In genomic region chr3:47379488-47379899, GRCh38 we compare ENCODE assay signal across 8 cellular contexts. TPM values are rescaled to one million over a fixed set of nuclear protein-coding genes. Genes with fewer than 3 reads are reported as not detected.
DNase-seq lines count a peak whose midpoint lies in the region; ATAC-seq and TF ChIP-seq lines count a peak whose summit lies in the region.

No MANE protein-coding gene starts in this region.

- CTCF ChIA-PET in activated CD4-positive, alpha-beta memory T cell treated with anti-CD3 and anti-CD28 coated beads for 36 hours (lab: Charles Lee): interaction anchor here (1.1 to 1.9 kb wide), 4 partner anchors 9 to 470 kb away, joined by 3 to 14 read pairs (median 5); no protein-coding TSS in a partner anchor

- no peaks in the 10 kb centered on the region for H3K27me3 Mint-ChIP-seq in activated CD4-positive, alpha-beta memory T cell treated with anti-CD3 and anti-CD28 coated beads for 36 hours

- H3K9me3 Mint-ChIP-seq in activated CD4-positive, alpha-beta memory T cell treated with anti-CD3 and anti-CD28 coated beads for 36 hours: no peaks in the 10 kb centered on the region

- peak overlapping the region; percentile 90 for H3K4me2 ChIP-seq in hepatocyte
- peak overlapping the region; percentile 96 for H3K4me2 ChIP-seq in smooth muscle cell

- H3K27ac Mint-ChIP-seq in activated CD4-positive, alpha-beta memory T cell treated with anti-CD3 and anti-CD28 coated beads for 36 hours: peak overlapping the region; percentile 98

- H3K27me3 ChIP-seq in hepatocyte (no peaks in the 10 kb centered on the region), smooth muscle cell (ENCODE audit: low read depth) (no peaks in the 10 kb centered on the region)

- H3K4me1 ChIP-seq in hepatocyte (ENCODE audit: insufficient read depth): peaks cover 27% of the 10 kb centered on the region
- H3K4me1 ChIP-seq in smooth muscle cell (ENCODE audit: low read depth): peaks cover 18% of the 10 kb centered on the region

- peak overlapping the region; percentile 31 for H3K4me3 ChIP-seq in hepatocyte
- H3K4me3 ChIP-seq in smooth muscle cell: peak overlapping the region; percentile 72

- POLR2A ChIA-PET in activated CD4-positive, alpha-beta memory T cell treated with anti-CD3 and anti-CD28 coated beads for 36 hours (lab: Charles Lee): interaction anchor here (0.5 to 1.8 kb wide), 4 partner anchors 96 to 827 kb away, joined by 3 to 6 read pairs (median 4); partner anchors contain the start of genes KIF9 and KLHL18

- H3K9me3 ChIP-seq in hepatocyte (ENCODE audit: low read depth): no peaks in the 10 kb centered on the region
- H3K9me3 ChIP-seq in smooth muscle cell (replicated peaks; ENCODE audit: low read depth): no peaks in the 10 kb centered on the region

- H2AFZ ChIP-seq in hepatocyte (no peak overlapping the region), smooth muscle cell (ENCODE audit: low read depth) (no peak overlapping the region)

- no peaks in the 10 kb centered on the region for H3K9me2 ChIP-seq in hepatocyte (replicated peaks; ENCODE audit: insufficient read depth)

- H3K36me3 ChIP-seq in hepatocyte (replicated peaks; ENCODE audit: insufficient read depth, low read depth) (no peaks in the 10 kb centered on the region), smooth muscle cell (ENCODE audit: low read depth) (no peaks in the 10 kb centered on the region)

- peaks cover 5% of the 10 kb centered on the region for H3F3A ChIP-seq in smooth muscle cell (ENCODE audit: low read depth)

- peaks cover 3% of the 10 kb centered on the region for H3K36me3 Mint-ChIP-seq in activated CD4-positive, alpha-beta memory T cell treated with anti-CD3 and anti-CD28 coated beads for 36 hours

- H3K9ac ChIP-seq in smooth muscle cell (ENCODE audit: low read depth): peak overlapping the region; percentile 97

- 64% methylated on average over 16 of the region's 16 CpGs for WGBS in hepatocyte (ENCODE audit: low lambda C conversion rate, missing lambda C conversion rate)
- WGBS in smooth muscle cell (ENCODE audit: low lambda C conversion rate): 94% methylated on average over 15 of the region's 16 CpGs

- peak overlapping the region; percentile 99 for H3K4me3 Mint-ChIP-seq in activated CD4-positive, alpha-beta memory T cell treated with anti-CD3 and anti-CD28 coated beads for 36 hours

- ATAC-seq in omental fat pad (ENCODE audit: low FRiP score): no peak

- H3K27ac ChIP-seq in hepatocyte: peak overlapping the region; percentile 98
- peak overlapping the region; percentile 95 for H3K27ac ChIP-seq in smooth muscle cell (ENCODE audit: low read depth)

- intact Hi-C loops in activated CD4-positive, alpha-beta memory T cell treated with anti-CD3 and anti-CD28 coated beads for 36 hours (cut with micrococcal nuclease): no loop called here

- H3K4me1 Mint-ChIP-seq in activated CD4-positive, alpha-beta memory T cell treated with anti-CD3 and anti-CD28 coated beads for 36 hours (ENCODE audit: low read depth): peaks cover 39% of the 10 kb centered on the region

- TF ChIP-seq CTCF in hepatocyte (IDR thresholded peaks at IDR 0.05; ENCODE audit: poor library complexity) (no peak), smooth muscle cell (IDR thresholded peaks at IDR 0.05; ENCODE audit: borderline replicate concordance, insufficient read depth, poor library complexity, severe bottlenecking) (no peak), omental fat pad (IDR thresholded peaks at IDR 0.05) (no peak)

- peak; percentile 4 for DNase-seq in DMS53 (lab: John Stamatoyannopoulos, UW)
- DNase-seq in DMS53 treated with DMSO at 0.1 percent for 48 hours (lab: John Stamatoyannopoulos, UW; ENCODE audit: unreplicated experiment): no peak
- no peak for DNase-seq in activated CD4-positive, alpha-beta memory T cell treated with anti-CD3 and anti-CD28 coated beads for 36 hours
- no peak for DNase-seq in hepatocyte (ENCODE audit: low spot score)
- no peak for DNase-seq in smooth muscle cell (lab: John Stamatoyannopoulos, UW; ENCODE audit: unreplicated experiment)
- no peak for DNase-seq in NCI-H226
- no peak for DNase-seq in stimulated activated CD4-positive, alpha-beta T cell treated with anti-CD3 and anti-CD28 coated beads, Interleukin-4, amount 100 ng/mL, for 4 hours
- no peak for DNase-seq in omental fat pad (ENCODE audit: low spot score)

- H3K79me2 ChIP-seq in hepatocyte: peaks cover 51% of the 10 kb centered on the region
- H3K79me2 ChIP-seq in smooth muscle cell (ENCODE audit: low read depth): peaks cover 45% of the 10 kb centered on the region

- H4K20me1 ChIP-seq in hepatocyte (ENCODE audit: insufficient read depth, poor library complexity, severe bottlenecking) (peaks cover 23% of the 10 kb centered on the region), smooth muscle cell (ENCODE audit: low read depth) (peaks cover 27% of the 10 kb centered on the region)

RNA-seq across cellular contexts. Expression of gene PTPN23, which starts 1.3 kb away (rescaled TPM):
- 10 to 100 TPM; 27.9 to 29.7 TPM for total RNA-seq in activated CD4-positive, alpha-beta memory T cell treated with anti-CD3 and anti-CD28 coated beads for 36 hours
- total RNA-seq in hepatocyte: 7.4 and 11.9 TPM in 2 replicates
- polyA plus RNA-seq in hepatocyte: 20.5 and 22.8 TPM in 2 replicates
- total RNA-seq in smooth muscle cell: 4.8 and 7.2 TPM in 2 replicates
- polyA plus RNA-seq in smooth muscle cell: 17.1 and 22.1 TPM in 2 replicates
- total RNA-seq in omental fat pad: 10 to 100 TPM; 14.0 to 61.0 (median 30.2) TPM
